Comparison of ENCODE assay signal across 8 cellular contexts in genomic region chr17:78781339-78782304, GRCh38. TPM values are rescaled to one million over a fixed set of nuclear protein-coding genes. Genes with fewer than 3 reads are reported as not detected.
DNase-seq lines count a peak whose midpoint lies in the region; ATAC-seq and TF ChIP-seq lines count a peak whose summit lies in the region.

Gene CYTH1, minus strand, starts transcription at chr17:78782273. Its CDS starts 50 bp downstream, at chr17:78782223.

- DNase-seq in Caki2 (ENCODE audit: low read depth) = peak; percentile 29
- peak; percentile 7 for DNase-seq in LoVo (ENCODE audit: low spot score)
- DNase-seq in activated T-helper 1 cell treated with anti-CD3 and anti-CD28 coated beads, Interleukin-12 subunit alpha, Interleukin-12 subunit beta, Interleukin-2, Interleukin-4 antibody, amounts not matched to agents 30 ng/mL and 10 ng/mL and 1 ng/mL, durations not matched to agents 14 hours and 24 hours and 36 hours (ENCODE audit: low spot score) = peak; percentile 45
- no peak for DNase-seq in foreskin keratinocyte
- no peak for DNase-seq in GM19238 (ENCODE audit: insufficient read length, low spot score)
- DNase-seq in COLO829 (ENCODE audit: low spot score) = no peak

- no peaks in the 10 kb centered on the region for H3K9me3 Mint-ChIP-seq in activated T-helper 1 cell treated with anti-CD3 and anti-CD28 coated beads, Interleukin-12 subunit alpha, Interleukin-12 subunit beta, Interleukin-2, Interleukin-4 antibody, amounts not matched to agents 30 ng/mL and 10 ng/mL and 1 ng/mL, durations not matched to agents 14 hours and 24 hours and 36 hours

- intact Hi-C loops in activated T-helper 1 cell treated with anti-CD3 and anti-CD28 coated beads, Interleukin-12 subunit alpha, Interleukin-12 subunit beta, Interleukin-2, Interleukin-4 antibody, amounts not matched to agents 30 ng/mL and 10 ng/mL and 1 ng/mL, durations not matched to agents 14 hours and 24 hours and 36 hours (cut with micrococcal nuclease) = loop anchor here (1.0 to 2.0 kb wide), 4 partner anchors 23 to 425 kb away; partner anchors contain the start of gene USP36

- peak within 1 kb of the TSS; percentile 82 for H3K4me3 ChIP-seq in neuron (ENCODE audit: low read length)

- H3K36me3 Mint-ChIP-seq in activated T-helper 1 cell treated with anti-CD3 and anti-CD28 coated beads, Interleukin-12 subunit alpha, Interleukin-12 subunit beta, Interleukin-2, Interleukin-4 antibody, amounts not matched to agents 30 ng/mL and 10 ng/mL and 1 ng/mL, durations not matched to agents 14 hours and 24 hours and 36 hours (ENCODE audit: low read depth) = peaks cover 13% of the 10 kb centered on the region

- no peaks in the 10 kb centered on the region for H3K36me3 ChIP-seq in neuron (ENCODE audit: insufficient read depth, low read length)

- no peaks in the 10 kb centered on the region for H3K27me3 Mint-ChIP-seq in activated T-helper 1 cell treated with anti-CD3 and anti-CD28 coated beads, Interleukin-12 subunit alpha, Interleukin-12 subunit beta, Interleukin-2, Interleukin-4 antibody, amounts not matched to agents 30 ng/mL and 10 ng/mL and 1 ng/mL, durations not matched to agents 14 hours and 24 hours and 36 hours (ENCODE audit: insufficient read depth)

- no peaks in the 10 kb centered on the region for H3K4me1 ChIP-seq in foreskin keratinocyte
- H3K4me1 ChIP-seq in neuron (ENCODE audit: insufficient read depth, low read length) = peaks cover 15% of the 10 kb centered on the region

- ATAC-seq in GM21529 (IDR thresholded peaks at IDR 0.05; ENCODE audit: unreplicated experiment) (peak; percentile 17), foreskin keratinocyte (no peak)

- H3K27ac ChIP-seq in foreskin keratinocyte = peak within 1 kb of the TSS; percentile 100

- no peaks in the 10 kb centered on the region for H3K9me3 ChIP-seq in neuron (ENCODE audit: low read length)

- in situ Hi-C loops in Caki2 (cut with HindIII; ENCODE audit: low pct_unique_long_range_greater_than_20kb, low sequenced_read_pairs) = no loop called here

- H3K27ac Mint-ChIP-seq in activated T-helper 1 cell treated with anti-CD3 and anti-CD28 coated beads, Interleukin-12 subunit alpha, Interleukin-12 subunit beta, Interleukin-2, Interleukin-4 antibody, amounts not matched to agents 30 ng/mL and 10 ng/mL and 1 ng/mL, durations not matched to agents 14 hours and 24 hours and 36 hours = peak within 1 kb of the TSS; percentile 91

- peak within 1 kb of the TSS; percentile 90 for H3K4me3 Mint-ChIP-seq in activated T-helper 1 cell treated with anti-CD3 and anti-CD28 coated beads, Interleukin-12 subunit alpha, Interleukin-12 subunit beta, Interleukin-2, Interleukin-4 antibody, amounts not matched to agents 30 ng/mL and 10 ng/mL and 1 ng/mL, durations not matched to agents 14 hours and 24 hours and 36 hours

- H2AFZ ChIP-seq in neuron (ENCODE audit: low read depth, low read length) = peak within 1 kb of the TSS; percentile 97

- peaks cover 49% of the 10 kb centered on the region for H3K4me1 Mint-ChIP-seq in activated T-helper 1 cell treated with anti-CD3 and anti-CD28 coated beads, Interleukin-12 subunit alpha, Interleukin-12 subunit beta, Interleukin-2, Interleukin-4 antibody, amounts not matched to agents 30 ng/mL and 10 ng/mL and 1 ng/mL, durations not matched to agents 14 hours and 24 hours and 36 hours (ENCODE audit: low read depth)

- no peak for TF ChIP-seq CTCF in foreskin keratinocyte (conservative IDR thresholded peaks at IDR 0.05)

- H3K27me3 ChIP-seq in foreskin keratinocyte = no peaks in the 10 kb centered on the region
- H3K27me3 ChIP-seq in neuron (ENCODE audit: insufficient read depth, low read length) = no peaks in the 10 kb centered on the region

RNA-seq across cellular contexts. Expression of gene CYTH1, which starts in this region (rescaled TPM):
- total RNA-seq in Caki2 (2014; rRNA removed; shearing (Covaris generic); ENCODE audit: low replicate concordance) = 52.6 and 58.0 TPM in 2 replicates
- total RNA-seq in activated T-helper 1 cell treated with anti-CD3 and anti-CD28 coated beads, Interleukin-12 subunit alpha, Interleukin-12 subunit beta, Interleukin-2, Interleukin-4 antibody, amounts not matched to agents 30 ng/mL and 10 ng/mL and 1 ng/mL, durations not matched to agents 14 hours and 24 hours and 36 hours = 147 TPM in 2 replicates
- total RNA-seq in foreskin keratinocyte = 23.4 and 27.4 TPM in 2 replicates
- 15.1 and 18.8 TPM in 2 replicates for polyA plus RNA-seq in foreskin keratinocyte

Comparison
In these comparisons a context has a peak if more than half of its experiments do, and no peak if none do; other contexts are left out.
1. DNase-seq: peak in Caki2 (single experiment), LoVo (single experiment) and activated T-helper 1 cell treated with anti-CD3 and anti-CD28 coated beads, Interleukin-12 subunit alpha, Interleukin-12 subunit beta, Interleukin-2, Interleukin-4 antibody, amounts not matched to agents 30 ng/mL and 10 ng/mL and 1 ng/mL, durations not matched to agents 14 hours and 24 hours and 36 hours (single experiment); none in foreskin keratinocyte (0 of 2), GM19238 (single experiment) and COLO829 (single experiment).